In genomic region chr1:172818841-172819527, GRCh38 we compare ENCODE assay signal across 8 cellular contexts.
DNase-seq lines count a peak whose midpoint lies in the region; ATAC-seq and TF ChIP-seq lines count a peak whose summit lies in the region.

No MANE protein-coding gene starts in this region.

- in situ Hi-C loops in G401 (cut with HindIII; ENCODE audit: low sequenced_read_pairs): no loop called here

- intact Hi-C loops in left ventricle myocardium superior (cut with micrococcal nuclease): no loop called here
- intact Hi-C loops in cardiac septum (cut with DNase I): no loop called here

- ATAC-seq in left ventricle myocardium superior (peak; percentile 43), HG03378 (IDR thresholded peaks at IDR 0.05; ENCODE audit: unreplicated experiment) (peak; percentile 93), WTC11 (no peak)
- ATAC-seq in activated CD8-positive, alpha-beta memory T cell treated with anti-CD3 and anti-CD28 coated beads, Interleukin-2, amount 10 ng/mL, durations not matched to agents 7 days and 5 days: peak; percentile 86

- peaks cover 43% of the 10 kb centered on the region for H3K4me1 Mint-ChIP-seq in activated CD8-positive, alpha-beta memory T cell treated with anti-CD3 and anti-CD28 coated beads, Interleukin-2, amount 10 ng/mL, durations not matched to agents 7 days and 5 days
- no peaks in the 10 kb centered on the region for H3K4me1 Mint-ChIP-seq in WTC11

- H3K27me3 Mint-ChIP-seq in activated CD8-positive, alpha-beta memory T cell treated with anti-CD3 and anti-CD28 coated beads, Interleukin-2, amount 10 ng/mL, durations not matched to agents 7 days and 5 days: peaks cover 8% of the 10 kb centered on the region
- H3K27me3 Mint-ChIP-seq in WTC11 (ENCODE audit: low read depth): no peaks in the 10 kb centered on the region

- H3K27ac Mint-ChIP-seq in activated CD8-positive, alpha-beta memory T cell treated with anti-CD3 and anti-CD28 coated beads, Interleukin-2, amount 10 ng/mL, durations not matched to agents 7 days and 5 days: peak overlapping the region; percentile 98
- H3K27ac Mint-ChIP-seq in WTC11: no peak overlapping the region

- H3K36me3 Mint-ChIP-seq in activated CD8-positive, alpha-beta memory T cell treated with anti-CD3 and anti-CD28 coated beads, Interleukin-2, amount 10 ng/mL, durations not matched to agents 7 days and 5 days: peaks cover 29% of the 10 kb centered on the region
- peaks cover 17% of the 10 kb centered on the region for H3K36me3 Mint-ChIP-seq in WTC11

- no peak for TF ChIP-seq CTCF in WTC11 (IDR thresholded peaks at IDR 0.05)

- peak overlapping the region; percentile 54 for H3K4me3 Mint-ChIP-seq in activated CD8-positive, alpha-beta memory T cell treated with anti-CD3 and anti-CD28 coated beads, Interleukin-2, amount 10 ng/mL, durations not matched to agents 7 days and 5 days
- H3K4me3 Mint-ChIP-seq in WTC11: no peak overlapping the region

- CTCF ChIA-PET in activated CD8-positive, alpha-beta memory T cell treated with anti-CD3 and anti-CD28 coated beads, Interleukin-2, amount 10 ng/mL, durations not matched to agents 7 days and 5 days (lab: Charles Lee): interaction anchor here (0.9 to 1.8 kb wide), 9 partner anchors 9 to 381 kb away, joined by 3 to 9 read pairs (median 3); no protein-coding TSS in a partner anchor
- CTCF ChIA-PET in WTC11 (lab: Charles Lee): no interaction called here

- POLR2A ChIA-PET in WTC11 (lab: Charles Lee): interaction anchor here (0.6 kb wide), 1 partner anchor 212 kb away, joined by 5 read pairs; no protein-coding TSS in a partner anchor

- peaks cover 12% of the 10 kb centered on the region for H3K9me3 Mint-ChIP-seq in activated CD8-positive, alpha-beta memory T cell treated with anti-CD3 and anti-CD28 coated beads, Interleukin-2, amount 10 ng/mL, durations not matched to agents 7 days and 5 days (ENCODE audit: low read depth)
- peaks cover 17% of the 10 kb centered on the region for H3K9me3 Mint-ChIP-seq in WTC11

- DNase-seq in left ventricle myocardium superior (no peak), cardiac septum (ENCODE audit: low spot score) (no peak), pons (ENCODE audit: low spot score) (peak; percentile 37), G401 (ENCODE audit: low spot score) (no peak), 8988T (no peak), WTC11 (ENCODE audit: low spot score) (no peak)
- DNase-seq in activated CD8-positive, alpha-beta memory T cell treated with anti-CD3 and anti-CD28 coated beads, Interleukin-2, amount 10 ng/mL, durations not matched to agents 7 days and 5 days: peak; percentile 75

TF ChIP-seq in WTC11, 78 proteins besides CTCF, POLR2A, EP300 and RAD21:
- TF ChIP-seq ZNF671 (CRISPR knock-in tag; IDR thresholded peaks at IDR 0.05) (no peak), ELF4 (CRISPR knock-in tag; IDR thresholded peaks at IDR 0.05; ENCODE audit: low read depth) (no peak)
TF ChIP-seq in WTC11: peak in this region for 0.

Comparison
In these comparisons a context has a peak if more than half of its experiments do, and no peak if none do; other contexts are left out.
1. DNase-seq: peak in activated CD8-positive, alpha-beta memory T cell treated with anti-CD3 and anti-CD28 coated beads, Interleukin-2, amount 10 ng/mL, durations not matched to agents 7 days and 5 days (single experiment) and pons (single experiment); none in left ventricle myocardium superior (single experiment), cardiac septum (single experiment), G401 (single experiment), 8988T (single experiment) and WTC11 (single experiment).